Comparison of ENCODE assay signal across 14 cellular contexts in the genomic region with DNA sequence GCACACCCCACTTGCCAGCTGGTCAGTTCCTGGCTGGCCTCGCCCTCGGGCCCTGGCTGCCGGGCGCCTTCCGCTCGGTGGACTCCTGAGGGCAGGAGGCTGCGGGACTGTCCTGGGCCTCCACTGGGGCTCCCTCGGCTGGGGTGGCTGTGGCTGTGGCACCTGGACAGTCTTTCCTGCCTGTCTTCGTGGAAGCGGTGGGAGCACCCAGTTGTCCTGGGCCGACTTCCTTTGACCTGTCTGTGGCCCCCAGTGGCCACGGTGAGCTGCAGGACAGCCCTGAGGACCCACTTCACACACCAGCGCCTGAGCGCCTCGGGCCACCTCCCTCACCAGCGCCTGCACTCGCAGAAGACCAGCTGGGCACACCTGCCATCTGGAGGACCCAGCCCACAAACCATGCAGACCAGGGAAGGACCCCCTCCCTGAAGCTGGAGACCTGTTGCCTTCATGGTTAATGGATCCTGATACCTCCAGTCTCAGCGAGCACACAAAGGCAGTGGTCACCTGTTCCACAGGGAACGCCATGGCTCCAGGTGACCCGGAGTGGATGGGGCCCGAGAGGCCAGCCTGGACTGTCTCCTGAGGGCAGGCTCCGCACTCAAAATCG. TPM values are rescaled to one million over a fixed set of nuclear protein-coding genes. Genes with fewer than 3 reads are reported as not detected.
DNase-seq lines count a peak whose midpoint lies in the region; ATAC-seq and TF ChIP-seq lines count a peak whose summit lies in the region.
"Had no signal": no experiment of that assay in that cellular context is flagged by ENCODE, and none has a peak within 500 bp of the region (broad histone marks: within the 10 kb centered on the region; RNA-seq: fewer than 3 reads in every experiment).

No MANE protein-coding gene starts in this region.

- H3K4me1 ChIP-seq in HEK293 (ENCODE audit: control insufficient read depth, insufficient read depth, low read length) (no peaks in the 10 kb centered on the region), mucosa of descending colon (ENCODE audit: low read depth) (peaks cover 45% of the 10 kb centered on the region), transverse colon (peaks cover 23 to 60% (median 52%) of the 10 kb centered on the region in 4 donors), adrenal gland (replicated peaks in 1 of 2) (peaks cover 18 to 20% of the 10 kb centered on the region in 2 donors)

- peak overlapping the region; percentile 12 for H3K27ac Mint-ChIP-seq in chondrocyte (ENCODE audit: unreplicated experiment)
- H3K27ac Mint-ChIP-seq: activated B cell treated with CpG ODN at 0.5 μM for 24 hours, T-cell had no signal

- H3K27me3 ChIP-seq in transverse colon (peaks cover 10% of the 10 kb centered on the region), adrenal gland (no peaks in the 10 kb centered on the region)
- H3K27me3 ChIP-seq: brain microvascular endothelial cell had no signal

- DNase-seq in chondrocyte (ENCODE audit: low spot score) = peak; percentile 88
- peak in 2 of 3 donors; percentile 53 to 58 for DNase-seq in mucosa of descending colon
- no peak for DNase-seq in transverse colon
- no peak for DNase-seq in HEK293T (ENCODE audit: extremely low spot score)
- no peak for DNase-seq in activated naive CD4-positive, alpha-beta T cell treated with anti-CD3 and anti-CD28 coated beads, Interleukin-2, amount 50 U/mL, for 16 hours
- no peak for DNase-seq in adrenal gland
- DNase-seq: activated B cell treated with CpG ODN at 0.5 μM for 24 hours, AML-193, brain microvascular endothelial cell, NCI-H187, NCI-H510A, T-cell had no signal

- POLR2A ChIA-PET in HEK293 (lab: Yijun Ruan, JAX) (interaction anchor here (1.1 to 2.4 kb wide), 4 partner anchors 8 to 144 kb away, joined by 3 to 19 read pairs (median 4); partner anchors contain the start of genes DEAF1, LMNTD2 and TMEM80), HEK293T (lab: Yijun Ruan, JAX) (interaction anchor here (1.3 kb wide), 1 partner anchor 11 kb away, joined by 3 read pairs; no protein-coding TSS in a partner anchor)

- H3K36me3 ChIP-seq in HEK293 (ENCODE audit: control insufficient read depth in 2 of 2, insufficient read depth in 1 of 2, low read length in 2 of 2) (peaks cover 0 to 46% of the 10 kb centered on the region in 2 experiments; a peak in 1 of 3 replicates), mucosa of descending colon (ENCODE audit: low read depth) (no peaks in the 10 kb centered on the region), transverse colon (peaks cover 0 to 5% (median 0%) of the 10 kb centered on the region in 4 donors), adrenal gland (replicated peaks in 1 of 2) (no peaks in the 10 kb centered on the region)

- H3K4me3 Mint-ChIP-seq in chondrocyte (ENCODE audit: unreplicated experiment) = no peak overlapping the region
- H3K4me3 Mint-ChIP-seq: activated B cell treated with CpG ODN at 0.5 μM for 24 hours had no signal

- H3K4me3 ChIP-seq in HEK293 (ENCODE audit: low read depth, low read length) (no peak overlapping the region), mucosa of descending colon (no peak overlapping the region), transverse colon (no peak overlapping the region), adrenal gland (no peak overlapping the region)

- no peaks in the 10 kb centered on the region for H3K9me3 Mint-ChIP-seq in chondrocyte (ENCODE audit: low read depth)
- H3K9me3 Mint-ChIP-seq: activated B cell treated with CpG ODN at 0.5 μM for 24 hours, T-cell had no signal

- TF ChIP-seq EP300 in transverse colon (IDR thresholded peaks at IDR 0.05; ENCODE audit: low read depth) = no peak

- CTCF ChIA-PET in HEK293 (lab: Yijun Ruan, JAX) (interaction anchor here (0.6 to 1.0 kb wide), 2 partner anchors 23 to 127 kb away, joined by 4 to 6 read pairs; no protein-coding TSS in a partner anchor), HEK293T (lab: Yijun Ruan, JAX) (no interaction called here)

- TF ChIP-seq CTCF in HEK293 (tag by site-specific recombination; IDR thresholded peaks at IDR 0.05) = no peak
- TF ChIP-seq CTCF in chondrocyte (IDR thresholded peaks at IDR 0.05) = no peak
- TF ChIP-seq CTCF in mucosa of descending colon (IDR thresholded peaks at IDR 0.05) = no peak
- TF ChIP-seq CTCF in transverse colon (IDR thresholded peaks at IDR 0.05) = no peak
- TF ChIP-seq CTCF in adrenal gland (IDR thresholded peaks at IDR 0.05) = no peak

- in situ Hi-C loops in transverse colon (cut with MboI; ENCODE audit: low pct_ligation_motif_present in 1 of 4, low pct_unique_long_range_greater_than_20kb in 1 of 4, low sequenced_read_pairs in 3 of 4) = no loop called here

- intact Hi-C loops in mucosa of descending colon (cut with DNase I, micrococcal nuclease) = no loop called here
- intact Hi-C loops in transverse colon (cut with DNase I; ENCODE audit: low total_unique reads) = no loop called here
- intact Hi-C loops in adrenal gland (cut with DNase I) = no loop called here

- no peak for ATAC-seq in mucosa of descending colon
- no peak for ATAC-seq in HG03565 (IDR thresholded peaks at IDR 0.05; ENCODE audit: unreplicated experiment)

- WGBS in transverse colon (ENCODE audit: low coverage in 1 of 2), 2 donors = 77% methylated on average over 22 of the region's 23 CpGs; no CpG with 5 or more reads in 1 of the 2 donors
- 90 to 94% (median 92%) methylated on average over 10 to 23 of the region's 23 CpGs for WGBS in adrenal gland, 4 donors

- TF ChIP-seq POLR2A in transverse colon (IDR thresholded peaks at IDR 0.05) (no peak), adrenal gland (IDR thresholded peaks at IDR 0.05) (no peak)

- peaks cover 3% of the 10 kb centered on the region for H3K36me3 Mint-ChIP-seq in chondrocyte (ENCODE audit: low read depth)

- peaks cover 42% of the 10 kb centered on the region for H3K4me1 Mint-ChIP-seq in chondrocyte (ENCODE audit: low read depth)

- no peaks in the 10 kb centered on the region for H3K27me3 Mint-ChIP-seq in chondrocyte (ENCODE audit: low read depth)

- H3K9me3 ChIP-seq in HEK293 (ENCODE audit: control insufficient read depth, insufficient read depth, low read depth, low read length) = no peaks in the 10 kb centered on the region
- no peaks in the 10 kb centered on the region for H3K9me3 ChIP-seq in mucosa of descending colon
- H3K9me3 ChIP-seq in transverse colon = no peaks in the 10 kb centered on the region
- no peaks in the 10 kb centered on the region for H3K9me3 ChIP-seq in adrenal gland (replicated peaks in 1 of 3)

- H3K27ac ChIP-seq in HEK293 (ENCODE audit: extremely low read depth, low read depth, low read length) (no peak overlapping the region), transverse colon (peak overlapping the region; percentile 92 to 94 (median 94)), adrenal gland (peak overlapping the region in 1 of 5 donors; percentile 10)
- H3K27ac ChIP-seq: brain microvascular endothelial cell had no signal

TF ChIP-seq in HEK293, 187 proteins besides CTCF, POLR2A, EP300 and RAD21:
- no peak for TF ChIP-seq ZBTB48 (tag by site-specific recombination; IDR thresholded peaks at IDR 0.05)
- TF ChIP-seq SCRT2 (tag by site-specific recombination; IDR thresholded peaks at IDR 0.05) = peak; percentile 60
- TF ChIP-seq ZNF544 (tag by site-specific recombination; IDR thresholded peaks at IDR 0.05) = no peak
- TF ChIP-seq SCRT1 (tag by site-specific recombination; IDR thresholded peaks at IDR 0.05; ENCODE audit: borderline replicate concordance) = peak; percentile 46; the same call in 1 of the 2 replicates
- no peak for TF ChIP-seq ZNF580 (tag by site-specific recombination; IDR thresholded peaks at IDR 0.05)
- no peak for TF ChIP-seq ZNF654 (tag by site-specific recombination; IDR thresholded peaks at IDR 0.05; ENCODE audit: low read depth)

TF ChIP-seq in HEK293T, 16 proteins besides CTCF, POLR2A, EP300 and RAD21 (continues in another document):
- TF ChIP-seq CTBP1 (IDR thresholded peaks at IDR 0.05; ENCODE audit: borderline replicate concordance) (no peak), PKNOX1 (IDR thresholded peaks at IDR 0.05) (no peak), SUZ12 (IDR thresholded peaks at IDR 0.05) (no peak), ARNT (IDR thresholded peaks at IDR 0.05) (no peak), FOXM1 (IDR thresholded peaks at IDR 0.05; ENCODE audit: borderline replicate concordance) (no peak), TARDBP (IDR thresholded peaks at IDR 0.05) (no peak), HDGF (IDR thresholded peaks at IDR 0.05; ENCODE audit: borderline replicate concordance) (no peak), L3MBTL2 (conservative IDR thresholded peaks at IDR 0.05) (no peak), LEF1 (IDR thresholded peaks at IDR 0.05; ENCODE audit: borderline replicate concordance) (no peak), SP1 (IDR thresholded peaks at IDR 0.05) (no peak), ZNF384 (IDR thresholded peaks at IDR 0.05) (no peak), BHLHE40 (IDR thresholded peaks at IDR 0.05; ENCODE audit: borderline replicate concordance) (no peak)

RNA-seq across cellular contexts. Expression of gene EPS8L2, which starts 1.7 kb away (rescaled TPM):
- 17.2 to 51.6 TPM (median 45.7 TPM) in 3 replicates for total RNA-seq in chondrocyte
- total RNA-seq in mucosa of descending colon = 100 to 1,000 TPM; 176 to 335 (median 253) TPM
- total RNA-seq in transverse colon = 1,000 to 10,000 TPM in 1 of 4 donors, 100 to 1,000 TPM in 3; 257 to 1,130 (median 322) TPM
- total RNA-seq in adrenal gland = 10 to 100 TPM; 13.8 to 57.7 (median 36.0) TPM
- 10 to 100 TPM in 2 of 3 donors, 1 to 10 TPM in 1; 9.7 to 51.9 (median 25.6) TPM for polyA plus RNA-seq in adrenal gland

RNA-seq across cellular contexts. Expression of gene TMEM80, which starts 8.7 kb away (rescaled TPM):
- total RNA-seq in chondrocyte (16.9 to 31.3 TPM (median 20.3 TPM) in 3 replicates), mucosa of descending colon (10 to 100 TPM; 31.6 to 43.1 (median 38.0) TPM), transverse colon (100 to 1,000 TPM in 1 of 4 donors, 10 to 100 TPM in 3; 19.3 to 121 (median 41.8) TPM), adrenal gland (10 to 100 TPM; 11.1 to 85.3 (median 34.7) TPM)
- 10 to 100 TPM; 14.8 to 33.8 (median 26.0) TPM for polyA plus RNA-seq in adrenal gland

RNA-seq across cellular contexts. Expression of gene DEAF1, which starts 9.3 kb away (rescaled TPM):
- 67.6 to 70.4 TPM (median 67.9 TPM) in 3 replicates for total RNA-seq in chondrocyte
- 10 to 100 TPM; 25.1 to 35.7 (median 25.9) TPM for total RNA-seq in mucosa of descending colon
- total RNA-seq in transverse colon = 10 to 100 TPM; 24.4 to 84.5 (median 34.0) TPM
- 10 to 100 TPM; 32.8 to 57.3 (median 53.7) TPM for total RNA-seq in adrenal gland
- 100 to 1,000 TPM in 1 of 3 donors, 10 to 100 TPM in 2; 20.6 to 131 (median 67.0) TPM for polyA plus RNA-seq in adrenal gland

RNA-seq across cellular contexts. Expression of gene TALDO1, which starts 43.0 kb away (rescaled TPM):
- total RNA-seq in chondrocyte = 128 to 227 TPM (median 151 TPM) in 3 replicates
- total RNA-seq in mucosa of descending colon = 100 to 1,000 TPM; 101 to 158 (median 128) TPM
- 100 to 1,000 TPM; 124 to 164 (median 141) TPM for total RNA-seq in transverse colon
- total RNA-seq in adrenal gland = 100 to 1,000 TPM; 133 to 167 (median 153) TPM
- 100 to 1,000 TPM in 2 of 3 donors, 10 to 100 TPM in 1; 64.3 to 117 (median 100) TPM for polyA plus RNA-seq in adrenal gland

Comparison
In these comparisons a context has a peak if more than half of its experiments do, and no peak if none do; other contexts are left out.
1. DNase-seq: peak in chondrocyte (single experiment) and mucosa of descending colon (2 of 3); none in transverse colon (single experiment), HEK293T (single experiment), activated naive CD4-positive, alpha-beta T cell treated with anti-CD3 and anti-CD28 coated beads, Interleukin-2, amount 50 U/mL, for 16 hours (single experiment) and adrenal gland (0 of 7).